17 cellular contexts compared by ENCODE assay signal in genomic region chr3:155912574-155913190, GRCh38. TPM values are rescaled to one million over a fixed set of nuclear protein-coding genes. Genes with fewer than 3 reads are reported as not detected.
DNase-seq lines count a peak whose midpoint lies in the region; ATAC-seq and TF ChIP-seq lines count a peak whose summit lies in the region.
"Had no signal": no experiment of that assay in that cellular context is flagged by ENCODE, and none has a peak within 500 bp of the region (broad histone marks: within the 10 kb centered on the region; RNA-seq: fewer than 3 reads in every experiment).

No MANE protein-coding gene starts in this region.

- H3K79me2 ChIP-seq in mesendoderm (ENCODE audit: control insufficient read depth, insufficient read depth, low read length) = no peaks in the 10 kb centered on the region

- no peak for TF ChIP-seq CTCF in right atrium auricular region (IDR thresholded peaks at IDR 0.05)

- no peaks in the 10 kb centered on the region for H3K27me3 Mint-ChIP-seq in activated T-helper 1 cell treated with anti-CD3 and anti-CD28 coated beads, Interleukin-12 subunit alpha, Interleukin-12 subunit beta, Interleukin-2, Interleukin-4 antibody, amounts not matched to agents 30 ng/mL and 10 ng/mL and 1 ng/mL, durations not matched to agents 14 hours and 24 hours and 36 hours (ENCODE audit: insufficient read depth)

- intact Hi-C loops in left cardiac atrium (cut with DNase I) = no loop called here
- intact Hi-C loops in activated T-helper 1 cell treated with anti-CD3 and anti-CD28 coated beads, Interleukin-12 subunit alpha, Interleukin-12 subunit beta, Interleukin-2, Interleukin-4 antibody, amounts not matched to agents 30 ng/mL and 10 ng/mL and 1 ng/mL, durations not matched to agents 14 hours and 24 hours and 36 hours (cut with micrococcal nuclease) = no loop called here

- no peak overlapping the region for H4K5ac ChIP-seq in mesendoderm (ENCODE audit: low read length)

- no peak overlapping the region for H3K4me2 ChIP-seq in mesendoderm (ENCODE audit: low read length)

- no peak overlapping the region for H3K56ac ChIP-seq in mesendoderm (ENCODE audit: low read length)

- no peak overlapping the region for H3K9ac ChIP-seq in mesendoderm (ENCODE audit: low read length)

- peaks cover 0 to 7% of the 10 kb centered on the region in 2 donors for H3K4me1 ChIP-seq in right atrium auricular region
- no peaks in the 10 kb centered on the region for H3K4me1 ChIP-seq in mesendoderm (ENCODE audit: control insufficient read depth, low read depth, low read length)

- no peak overlapping the region for H2BK120ac ChIP-seq in mesendoderm (ENCODE audit: low read depth, low read length)

- no peak overlapping the region for H3K27ac Mint-ChIP-seq in activated T-helper 1 cell treated with anti-CD3 and anti-CD28 coated beads, Interleukin-12 subunit alpha, Interleukin-12 subunit beta, Interleukin-2, Interleukin-4 antibody, amounts not matched to agents 30 ng/mL and 10 ng/mL and 1 ng/mL, durations not matched to agents 14 hours and 24 hours and 36 hours
- H3K27ac Mint-ChIP-seq: endodermal cell had no signal

- peaks cover 49% of the 10 kb centered on the region for H3K36me3 ChIP-seq in right atrium auricular region
- no peaks in the 10 kb centered on the region for H3K36me3 ChIP-seq in mesendoderm (ENCODE audit: control insufficient read depth, insufficient read depth, low read length)
- H3K36me3 ChIP-seq: ovary had no signal

- peaks cover 3% of the 10 kb centered on the region for H3K9me3 Mint-ChIP-seq in activated T-helper 1 cell treated with anti-CD3 and anti-CD28 coated beads, Interleukin-12 subunit alpha, Interleukin-12 subunit beta, Interleukin-2, Interleukin-4 antibody, amounts not matched to agents 30 ng/mL and 10 ng/mL and 1 ng/mL, durations not matched to agents 14 hours and 24 hours and 36 hours
- H3K9me3 Mint-ChIP-seq: endodermal cell, immature natural killer cell had no signal

- H3K27ac ChIP-seq in right atrium auricular region = no peak overlapping the region
- H3K27ac ChIP-seq in mesendoderm (ENCODE audit: low read depth, low read length) = no peak overlapping the region
- H3K27ac ChIP-seq: ovary had no signal

- DNase-seq in left cardiac atrium (no peak), right atrium auricular region (ENCODE audit: low spot score) (no peak), astrocyte of the hippocampus (ENCODE audit: low read depth, low spot score) (peak; percentile 76), mesendoderm (peak; percentile 45), NCI-H1436 (lab: John Stamatoyannopoulos, UW) (no peak)
- DNase-seq in activated T-helper 1 cell treated with anti-CD3 and anti-CD28 coated beads, Interleukin-12 subunit alpha, Interleukin-12 subunit beta, Interleukin-2, Interleukin-4 antibody, amounts not matched to agents 30 ng/mL and 10 ng/mL and 1 ng/mL, durations not matched to agents 14 hours and 24 hours and 36 hours (ENCODE audit: low spot score) = no peak
- DNase-seq: central memory CD4-positive, alpha-beta T cell; endodermal cell; immature natural killer cell; midbrain; NCI-H1694; NCI-H524 treated with DMSO at 0.1 percent for 48 hours; ovary; stimulated activated CD4-positive, alpha-beta T cell treated with anti-CD3 and anti-CD28 coated beads, Interleukin-12 subunit alpha, Interleukin-12 subunit beta, amount 100 ng/mL, for 4 hours; SW 1271 had no signal

- H3K9me3 ChIP-seq in right atrium auricular region = no peaks in the 10 kb centered on the region
- H3K9me3 ChIP-seq: ovary had no signal

- H2BK15ac ChIP-seq in mesendoderm (replicated peaks; ENCODE audit: low read depth) = no peak overlapping the region

- no peaks in the 10 kb centered on the region for H3K27me3 ChIP-seq in right atrium auricular region
- no peaks in the 10 kb centered on the region for H3K27me3 ChIP-seq in mesendoderm (ENCODE audit: insufficient read depth, low read length, poor library complexity)
- H3K27me3 ChIP-seq: ovary had no signal

- H3K36me3 Mint-ChIP-seq in activated T-helper 1 cell treated with anti-CD3 and anti-CD28 coated beads, Interleukin-12 subunit alpha, Interleukin-12 subunit beta, Interleukin-2, Interleukin-4 antibody, amounts not matched to agents 30 ng/mL and 10 ng/mL and 1 ng/mL, durations not matched to agents 14 hours and 24 hours and 36 hours (ENCODE audit: low read depth) = peaks cover 61% of the 10 kb centered on the region

- no peak overlapping the region for H3K4me3 Mint-ChIP-seq in activated T-helper 1 cell treated with anti-CD3 and anti-CD28 coated beads, Interleukin-12 subunit alpha, Interleukin-12 subunit beta, Interleukin-2, Interleukin-4 antibody, amounts not matched to agents 30 ng/mL and 10 ng/mL and 1 ng/mL, durations not matched to agents 14 hours and 24 hours and 36 hours
- H3K4me3 Mint-ChIP-seq: endodermal cell, immature natural killer cell had no signal

- H3K4me3 ChIP-seq in right atrium auricular region (no peak overlapping the region), mesendoderm (ENCODE audit: low read length) (no peak overlapping the region)
- H3K4me3 ChIP-seq: ovary had no signal

- H3K4ac ChIP-seq in mesendoderm (ENCODE audit: low read depth, low read length) = no peak overlapping the region

- H2AK5ac ChIP-seq in mesendoderm (ENCODE audit: low read length) = no peak overlapping the region

- no peak overlapping the region for H4K8ac ChIP-seq in mesendoderm (ENCODE audit: low read depth, low read length)

- no peak overlapping the region for H3K18ac ChIP-seq in mesendoderm (ENCODE audit: low read length)

- WGBS in mesendoderm (ENCODE audit: extremely low coverage, insufficient coverage, low lambda C conversion rate) = no CpG with 5 or more reads among the region's 1 CpG

- no peaks in the 10 kb centered on the region for H3K79me1 ChIP-seq in mesendoderm (ENCODE audit: low read length)

- ATAC-seq in left cardiac atrium = peak; percentile 19 to 44
- ATAC-seq in GM21737 (IDR thresholded peaks at IDR 0.05; ENCODE audit: unreplicated experiment) = no peak
- ATAC-seq in GM18868 (IDR thresholded peaks at IDR 0.05; ENCODE audit: unreplicated experiment) = no peak

- no peak overlapping the region for H3K23ac ChIP-seq in mesendoderm (ENCODE audit: low read length)

- peaks cover 10% of the 10 kb centered on the region for H3K4me1 Mint-ChIP-seq in activated T-helper 1 cell treated with anti-CD3 and anti-CD28 coated beads, Interleukin-12 subunit alpha, Interleukin-12 subunit beta, Interleukin-2, Interleukin-4 antibody, amounts not matched to agents 30 ng/mL and 10 ng/mL and 1 ng/mL, durations not matched to agents 14 hours and 24 hours and 36 hours (ENCODE audit: low read depth)
- H3K4me1 Mint-ChIP-seq: endodermal cell had no signal

- H2BK5ac ChIP-seq in mesendoderm (ENCODE audit: low read length) = no peak overlapping the region

RNA-seq across cellular contexts. Expression of gene GMPS, which starts 42.2 kb away (rescaled TPM):
- total RNA-seq in left cardiac atrium (10 to 100 TPM; 29.3 to 39.6 TPM), right atrium auricular region (10 to 100 TPM; 22.2 to 22.9 TPM)
- 121 TPM for polyA plus RNA-seq in mesendoderm (2013, experiment 1 of 2)
- 120 TPM for polyA plus RNA-seq in mesendoderm (2013, experiment 2 of 2)
- total RNA-seq in activated T-helper 1 cell treated with anti-CD3 and anti-CD28 coated beads, Interleukin-12 subunit alpha, Interleukin-12 subunit beta, Interleukin-2, Interleukin-4 antibody, amounts not matched to agents 30 ng/mL and 10 ng/mL and 1 ng/mL, durations not matched to agents 14 hours and 24 hours and 36 hours = 131 and 144 TPM in 2 replicates

RNA-seq across cellular contexts. Expression of gene SLC33A1, which starts 58.5 kb away (rescaled TPM):
- total RNA-seq in left cardiac atrium = 10 to 100 TPM; 20.4 to 26.6 TPM
- total RNA-seq in right atrium auricular region = 10 to 100 TPM; 22.3 to 24.6 TPM
- polyA plus RNA-seq in mesendoderm (2013, experiment 1 of 2) = 15.6 TPM
- 15.5 TPM for polyA plus RNA-seq in mesendoderm (2013, experiment 2 of 2)
- 27.4 and 30.7 TPM in 2 replicates for total RNA-seq in activated T-helper 1 cell treated with anti-CD3 and anti-CD28 coated beads, Interleukin-12 subunit alpha, Interleukin-12 subunit beta, Interleukin-2, Interleukin-4 antibody, amounts not matched to agents 30 ng/mL and 10 ng/mL and 1 ng/mL, durations not matched to agents 14 hours and 24 hours and 36 hours

Comparison
In these comparisons a context has a peak if more than half of its experiments do, and no peak if none do; other contexts are left out.
1. ATAC-seq: peak in left cardiac atrium (2 of 2); none in GM21737 (single experiment) and GM18868 (single experiment).
2. DNase-seq: peak in astrocyte of the hippocampus (single experiment) and mesendoderm (single experiment); none in left cardiac atrium (single experiment), right atrium auricular region (single experiment), activated T-helper 1 cell treated with anti-CD3 and anti-CD28 coated beads, Interleukin-12 subunit alpha, Interleukin-12 subunit beta, Interleukin-2, Interleukin-4 antibody, amounts not matched to agents 30 ng/mL and 10 ng/mL and 1 ng/mL, durations not matched to agents 14 hours and 24 hours and 36 hours (single experiment) and NCI-H1436 (single experiment).